In genomic region chr2:42962521-42962953, GRCh38 we compare ENCODE assay signal across 9 cellular contexts.
A peak's percentile ranks its signal among the peaks of the same experiment; 100 is the strongest.
DNase-seq lines count a peak whose midpoint lies in the region; ATAC-seq, FAIRE-seq and TF ChIP-seq lines count a peak whose summit lies in the region.
"Had no signal": no experiment of that assay in that cellular context is flagged by ENCODE, and none has a peak within 500 bp of the region (broad histone marks: within the 10 kb centered on the region; RNA-seq: fewer than 3 reads in every experiment).

No MANE protein-coding gene starts in this region.

- H3K9me2 ChIP-seq in OCI-LY7 (ENCODE audit: insufficient read depth, low read length) (no peaks in the 10 kb centered on the region), hepatocyte (replicated peaks; ENCODE audit: insufficient read depth) (no peaks in the 10 kb centered on the region)

- TF ChIP-seq CTCF in OCI-LY7 (conservative IDR thresholded peaks at IDR 0.05; ENCODE audit: low read length): no peak
- no peak for TF ChIP-seq CTCF in hepatocyte (IDR thresholded peaks at IDR 0.05; ENCODE audit: poor library complexity)

- H3K27ac ChIP-seq in OCI-LY7 (ENCODE audit: low read depth, low read length, poor library complexity, severe bottlenecking) (no peak overlapping the region), hepatocyte (peak overlapping the region; percentile 91), subcutaneous abdominal adipose tissue (ENCODE audit: low read depth, low read length) (peak overlapping the region; percentile 83)

- H3K4me1 ChIP-seq in OCI-LY7 (ENCODE audit: insufficient read depth, low read length, poor library complexity, severe bottlenecking) (peaks cover 29% of the 10 kb centered on the region), hepatocyte (ENCODE audit: insufficient read depth) (peaks cover 61% of the 10 kb centered on the region), subcutaneous abdominal adipose tissue (ENCODE audit: control insufficient read depth in 5 of 5, insufficient read depth in 5 of 5, low read length in 5 of 5) (peaks cover 30 to 77% (median 73%) of the 10 kb centered on the region in 5 donors)

- H3K4me3 Mint-ChIP-seq in T-helper 17 cell: no peak overlapping the region

- intact Hi-C loops in OCI-LY7 (cut with micrococcal nuclease; ENCODE audit: unreplicated experiment): no loop called here

- H3K4me2 ChIP-seq in OCI-LY7 (ENCODE audit: low read length): peak overlapping the region; percentile 47
- H3K4me2 ChIP-seq in hepatocyte: no peak overlapping the region

- H2AFZ ChIP-seq in OCI-LY7 (ENCODE audit: low read length): peak overlapping the region; percentile 82
- H2AFZ ChIP-seq in hepatocyte: no peak overlapping the region

- BruUV-seq in OCI-LY7 (replicated peaks; lab: Mats Ljungman, UMichigan): no TSS peak

- H3K27ac Mint-ChIP-seq in T-helper 17 cell: no peak overlapping the region

- H3K4me3 ChIP-seq in OCI-LY7 (ENCODE audit: low read depth, low read length, poor library complexity, severe bottlenecking) (no peak overlapping the region), hepatocyte (no peak overlapping the region), subcutaneous abdominal adipose tissue (ENCODE audit: low read depth in 1 of 5, low read length in 5 of 5) (no peak overlapping the region)

- H3K36me3 ChIP-seq in OCI-LY7 (ENCODE audit: insufficient read depth, low read length): no peaks in the 10 kb centered on the region
- no peaks in the 10 kb centered on the region for H3K36me3 ChIP-seq in hepatocyte (replicated peaks; ENCODE audit: insufficient read depth, low read depth)
- H3K36me3 ChIP-seq in subcutaneous abdominal adipose tissue (ENCODE audit: control insufficient read depth in 5 of 5, insufficient read depth in 5 of 5, low read length in 5 of 5): no peaks in the 10 kb centered on the region

- ATAC-seq in T-helper 17 cell: no peak

- no peak for DNase-seq in GM19239 (ENCODE audit: insufficient read length, low spot score)
- peak; percentile 44 for DNase-seq in OCI-LY7 (ENCODE audit: low spot score)
- no peak for DNase-seq in hepatocyte (ENCODE audit: low spot score)
- DNase-seq in AG08395 (ENCODE audit: low spot score): no peak
- no peak for DNase-seq in T-helper 17 cell
- no peak for DNase-seq in nucleus accumbens (lab: John Stamatoyannopoulos, UW)
- DNase-seq: activated effector memory CD4-positive, alpha-beta T cell treated with anti-CD3 and anti-CD28 coated beads, Interleukin-2, amount 50 U/mL, for 16 hours; T-helper 9 cell had no signal

- POLR2A ChIA-PET in OCI-LY7 (lab: Charles Lee): no interaction called here

- no peaks in the 10 kb centered on the region for H4K20me1 ChIP-seq in OCI-LY7 (ENCODE audit: insufficient read depth, low read length)
- H4K20me1 ChIP-seq in hepatocyte (ENCODE audit: insufficient read depth, poor library complexity, severe bottlenecking): no peaks in the 10 kb centered on the region

- H3K27me3 ChIP-seq in hepatocyte (no peaks in the 10 kb centered on the region), subcutaneous abdominal adipose tissue (ENCODE audit: control insufficient read depth in 5 of 5, insufficient read depth in 4 of 5, low read length in 5 of 5) (no peaks in the 10 kb centered on the region)

- CTCF ChIA-PET in OCI-LY7 (lab: Charles Lee; ENCODE audit: unreplicated experiment): no interaction called here

- no peaks in the 10 kb centered on the region for H3K79me2 ChIP-seq in OCI-LY7 (ENCODE audit: insufficient read depth, low read depth, low read length)
- H3K79me2 ChIP-seq in hepatocyte: no peaks in the 10 kb centered on the region

- H3K4me1 Mint-ChIP-seq in T-helper 17 cell: peaks cover 3% of the 10 kb centered on the region

- FAIRE-seq in GM19239 (lab: Jason Lieb, UNC): peak; percentile 71

- 58% methylated on average over 12 of the region's 12 CpGs for WGBS in hepatocyte (ENCODE audit: low lambda C conversion rate, missing lambda C conversion rate)

- H3K36me3 Mint-ChIP-seq in T-helper 17 cell (ENCODE audit: low read depth): no peaks in the 10 kb centered on the region

- no peaks in the 10 kb centered on the region for H3K9me3 ChIP-seq in OCI-LY7 (ENCODE audit: low read length)
- no peaks in the 10 kb centered on the region for H3K9me3 ChIP-seq in hepatocyte (ENCODE audit: low read depth)
- H3K9me3 ChIP-seq in subcutaneous abdominal adipose tissue (ENCODE audit: control insufficient read depth in 5 of 5, low read length in 5 of 5): no peaks in the 10 kb centered on the region
- no peaks in the 10 kb centered on the region for H3K9me3 ChIP-seq in T-helper 17 cell (ENCODE audit: control insufficient read depth, low read length, poor library complexity, severe bottlenecking)

- H3K9ac ChIP-seq in subcutaneous abdominal adipose tissue (ENCODE audit: low read length in 5 of 5): no peak overlapping the region

- H3K27me3 Mint-ChIP-seq in T-helper 17 cell: peaks cover 30% of the 10 kb centered on the region
